32 cellular contexts compared by ENCODE assay signal in the genomic region with DNA sequence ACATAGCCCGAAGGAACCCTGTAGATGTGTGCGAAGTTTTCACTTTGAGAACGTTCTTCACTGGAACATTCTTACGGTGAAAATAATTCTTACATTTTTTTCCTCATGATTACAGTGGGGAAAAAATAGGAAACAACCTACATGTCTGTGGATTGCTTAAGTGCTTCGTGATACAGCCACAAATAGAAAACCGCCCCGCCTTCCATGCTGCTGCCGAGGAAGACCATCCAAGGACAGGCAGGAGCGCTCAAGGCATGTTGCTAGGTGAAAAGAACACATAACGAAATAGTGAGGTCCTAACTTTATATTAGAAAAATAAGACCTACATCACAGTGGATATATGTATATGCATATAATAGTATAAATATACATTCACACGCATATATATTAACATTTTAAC.
"Had no signal": no experiment of that assay in that cellular context is flagged by ENCODE, and none has a peak within 500 bp of the region (broad histone marks: within the 10 kb centered on the region; RNA-seq: fewer than 3 reads in every experiment).

No MANE protein-coding gene starts in this region.

- H3K27me3 ChIP-seq: adrenal gland, body of pancreas, brain microvascular endothelial cell, breast epithelium had no signal

- ATAC-seq: activated CD8-positive, alpha-beta T cell treated with anti-CD3 and anti-CD28 coated beads for 36 hours; activated naive CD4-positive, alpha-beta T cell treated with anti-CD3 and anti-CD28 coated beads, Interleukin-2, amount 50 U/mL, for 72 hours; activated T-cell treated with anti-CD3 and anti-CD28 coated beads, Interleukin-2, amount 50 U/mL, for 4 hours; activated T-cell treated with anti-CD3 and anti-CD28 coated beads, Interleukin-2, amount 50 U/mL, for 72 hours; activated T-helper 17 cell treated with anti-CD3 and anti-CD28 coated beads, Interleukin-2, amount 50 U/mL, for 72 hours; body of pancreas had no signal

- H3K4me3 ChIP-seq: adrenal gland, body of pancreas, breast epithelium had no signal

- H3K4me1 ChIP-seq: adrenal gland, body of pancreas, breast epithelium had no signal

- H3K9me3 ChIP-seq: adrenal gland, body of pancreas, breast epithelium had no signal

- H3K27ac ChIP-seq: adrenal gland, body of pancreas, brain microvascular endothelial cell, breast epithelium, VCaP had no signal

- DNase-seq: activated B cell treated with CpG ODN at 0.5 μM for 24 hours; activated CD4-positive, alpha-beta memory T cell treated with anti-CD3 and anti-CD28 coated beads for 36 hours; activated CD4-positive, alpha-beta T cell treated with anti-CD3 and anti-CD28 coated beads for 4 hours; activated CD4-positive, alpha-beta T cell treated with anti-CD3 and anti-CD28 coated beads, Interleukin-2, amount 10 ng/mL, durations not matched to agents 24 days and 14 days; activated CD4-positive, alpha-beta T cell treated with anti-CD3 and anti-CD28 coated beads, Interleukin-2, amount 50 U/mL, for 1 hour; activated CD4-positive, alpha-beta T cell treated with anti-CD3 and anti-CD28 coated beads, Interleukin-2, amount 50 U/mL, for 4 hours; activated CD4-positive, CD25-positive, alpha-beta regulatory T cell treated with anti-CD3 and anti-CD28 coated beads, Interleukin-2, amount 50 U/mL, for 72 hours; activated CD8-positive, alpha-beta memory T cell treated with anti-CD3 and anti-CD28 coated beads, Interleukin-2, amount 50 U/mL, for 4 hours; activated CD8-positive, alpha-beta T cell treated with anti-CD3 and anti-CD28 coated beads for 36 hours; activated effector memory CD4-positive, alpha-beta T cell treated with anti-CD3 and anti-CD28 coated beads, Interleukin-2, amount 50 U/mL, for 16 hours; activated gamma-delta T cell treated with Interleukin-2 at 50 U/mL for 16 hours; activated naive CD4-positive, alpha-beta T cell; activated naive CD4-positive, alpha-beta T cell treated with anti-CD3 and anti-CD28 coated beads for 36 hours; activated naive CD4-positive, alpha-beta T cell treated with anti-CD3 and anti-CD28 coated beads, Interleukin-2, amount 50 U/mL, for 16 hours; activated naive CD8-positive, alpha-beta T cell treated with anti-CD3 and anti-CD28 coated beads for 36 hours; activated T-cell treated with anti-CD3 and anti-CD28 coated beads for 4 hours; activated T-cell treated with anti-CD3 and anti-CD28 coated beads, Interleukin-2, amount 50 U/mL, for 1 hour; activated T-cell treated with anti-CD3 and anti-CD28 coated beads, Interleukin-2, amount 50 U/mL, for 4 hours; activated T-cell treated with anti-CD3 and anti-CD28 coated beads, Interleukin-2, amount 50 U/mL, for 72 hours; adrenal gland; amniotic stem cell; aorta; body of pancreas; brain microvascular endothelial cell; central memory CD4-positive, alpha-beta T cell; T-helper 1 cell; T-helper 2 cell; T-helper 9 cell had no signal

- H3K36me3 ChIP-seq: adrenal gland, breast epithelium had no signal
